9 cellular contexts compared by ENCODE assay signal in the genomic region with DNA sequence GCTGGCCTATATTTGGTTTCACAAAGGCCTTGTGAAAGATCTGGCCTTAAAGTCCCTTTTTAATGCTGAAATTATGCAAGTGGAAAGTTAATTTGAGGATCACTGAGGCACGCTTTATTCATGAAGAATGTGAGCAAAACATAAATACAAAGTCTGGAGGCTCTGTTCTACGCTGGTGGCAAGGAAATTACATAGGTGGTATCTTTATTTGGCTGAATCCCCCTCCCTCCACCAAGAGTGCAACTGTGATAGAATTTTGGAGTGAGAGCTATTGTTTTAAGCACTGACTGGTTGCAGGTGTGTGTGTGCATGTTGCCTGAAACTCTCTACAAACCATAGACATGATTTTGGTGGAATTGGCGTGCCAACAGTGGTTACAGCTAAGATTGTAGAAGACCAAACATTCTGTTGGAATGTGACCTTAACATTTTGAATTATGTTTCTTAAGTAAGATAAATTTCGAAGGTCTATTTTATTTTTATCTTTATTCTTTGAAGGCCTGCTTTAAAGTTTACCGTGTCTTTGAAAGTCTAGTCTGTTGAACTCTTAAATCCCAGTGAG.
DNase-seq lines count a peak whose midpoint lies in the region; ATAC-seq and TF ChIP-seq lines count a peak whose summit lies in the region.
"Had no signal": no experiment of that assay in that cellular context is flagged by ENCODE, and none has a peak within 500 bp of the region (broad histone marks: within the 10 kb centered on the region; RNA-seq: fewer than 3 reads in every experiment).

No MANE protein-coding gene starts in this region.

- no peaks in the 10 kb centered on the region for H3K36me3 ChIP-seq in HUES48 (ENCODE audit: control insufficient read depth, insufficient read depth, low read length)
- H3K36me3 ChIP-seq in iPS-15b (ENCODE audit: control insufficient read depth, insufficient read depth, low read length) = no peaks in the 10 kb centered on the region
- H3K36me3 ChIP-seq in spleen = peaks cover 0 to 11% (median 0%) of the 10 kb centered on the region in 6 donors

- no peaks in the 10 kb centered on the region for H3K9me3 Mint-ChIP-seq in activated CD4-positive, alpha-beta memory T cell treated with anti-CD3 and anti-CD28 coated beads for 36 hours

- peak overlapping the region; percentile 96 for H3K27ac Mint-ChIP-seq in activated CD4-positive, alpha-beta memory T cell treated with anti-CD3 and anti-CD28 coated beads for 36 hours

- peaks cover 85% of the 10 kb centered on the region for H3K4me1 Mint-ChIP-seq in activated CD4-positive, alpha-beta memory T cell treated with anti-CD3 and anti-CD28 coated beads for 36 hours (ENCODE audit: low read depth)

- H3K4me3 ChIP-seq in HUES48 (ENCODE audit: low read depth, low read length) = 0 out of 2 replicates have a peak overlapping the region, but pooled peaks have one; percentile 16
- H3K4me3 ChIP-seq in iPS-15b (ENCODE audit: low read depth, low read length) = peak overlapping the region; percentile 13
- peak overlapping the region in 1 of 8 donors; percentile 45 for H3K4me3 ChIP-seq in spleen
- H3K4me3 ChIP-seq: dorsolateral prefrontal cortex had no signal

- no peaks in the 10 kb centered on the region for H3K27me3 ChIP-seq in HUES48 (ENCODE audit: control insufficient read depth, insufficient read depth, low read length)
- no peaks in the 10 kb centered on the region for H3K27me3 ChIP-seq in iPS-15b (ENCODE audit: control insufficient read depth, insufficient read depth, low read length)
- no peaks in the 10 kb centered on the region for H3K27me3 ChIP-seq in spleen (replicated peaks in 1 of 7)
- H3K27me3 ChIP-seq: dorsolateral prefrontal cortex had no signal

- peak overlapping the region; percentile 76 for H3K4me3 Mint-ChIP-seq in activated CD4-positive, alpha-beta memory T cell treated with anti-CD3 and anti-CD28 coated beads for 36 hours

- TF ChIP-seq CTCF in spleen (IDR thresholded peaks at IDR 0.05 in 8 of 11, conservative IDR thresholded peaks at IDR 0.05 in 3 of 11) = no peak

- no peak for ATAC-seq in GM18511 (IDR thresholded peaks at IDR 0.05; ENCODE audit: unreplicated experiment)

- TF ChIP-seq POLR2A in spleen (IDR thresholded peaks at IDR 0.05) = no peak

- CTCF ChIA-PET in activated CD4-positive, alpha-beta memory T cell treated with anti-CD3 and anti-CD28 coated beads for 36 hours (lab: Charles Lee) = interaction anchor here (0.7 to 6.2 kb wide), 4 partner anchors 12 to 127 kb away, joined by 3 to 37 read pairs (median 5); no protein-coding TSS in a partner anchor

- H3K36me3 Mint-ChIP-seq in activated CD4-positive, alpha-beta memory T cell treated with anti-CD3 and anti-CD28 coated beads for 36 hours = peaks cover 3% of the 10 kb centered on the region

- intact Hi-C loops in activated CD4-positive, alpha-beta memory T cell treated with anti-CD3 and anti-CD28 coated beads for 36 hours (cut with micrococcal nuclease) = loop anchor here (5.0 to 10.0 kb wide), 8 partner anchors 48 to 1047 kb away; a partner anchor contains a TSS
- intact Hi-C loops in spleen (cut with DNase I; ENCODE audit: low total_unique reads) = no loop called here

- peak overlapping the region; percentile 77 for H3K27ac ChIP-seq in HUES48 (ENCODE audit: low read depth, low read length)
- peak overlapping the region; percentile 69 to 93 (median 86) for H3K27ac ChIP-seq in spleen

- POLR2A ChIA-PET in activated CD4-positive, alpha-beta memory T cell treated with anti-CD3 and anti-CD28 coated beads for 36 hours (lab: Charles Lee) = interaction anchor here (1.0 to 9.1 kb wide), 4 partner anchors 11 to 33 kb away, joined by 3 to 113 read pairs (median 5); no protein-coding TSS in a partner anchor

- peaks cover 43% of the 10 kb centered on the region for H3K4me1 ChIP-seq in HUES48 (ENCODE audit: control insufficient read depth, insufficient read depth, low read length)
- peaks cover 53% of the 10 kb centered on the region for H3K4me1 ChIP-seq in iPS-15b (ENCODE audit: control insufficient read depth, insufficient read depth, low read length)
- peaks cover 72 to 100% (median 99%) of the 10 kb centered on the region in 6 donors for H3K4me1 ChIP-seq in spleen

- WGBS in spleen, 5 donors = 45 to 50% (median 48%) methylated on average over 5 of the region's 5 CpGs

- H3K27me3 Mint-ChIP-seq in activated CD4-positive, alpha-beta memory T cell treated with anti-CD3 and anti-CD28 coated beads for 36 hours = no peaks in the 10 kb centered on the region

- H3K9ac ChIP-seq in HUES48 (ENCODE audit: low read depth, low read length) (peak overlapping the region; percentile 6; the same call in 1 of the 2 replicates), iPS-15b (ENCODE audit: low read depth, low read length) (no peak overlapping the region)

- H3K9me3 ChIP-seq in HUES48 (ENCODE audit: control insufficient read depth, insufficient read depth, low read length) (no peaks in the 10 kb centered on the region), iPS-15b (ENCODE audit: control insufficient read depth, insufficient read depth, low read length) (no peaks in the 10 kb centered on the region), spleen (no peaks in the 10 kb centered on the region)

- no peak for DNase-seq in activated CD4-positive, alpha-beta memory T cell treated with anti-CD3 and anti-CD28 coated beads for 36 hours
- DNase-seq in spleen (no peak), NCI-H146 treated with DMSO at 0.1 percent for 48 hours (lab: John Stamatoyannopoulos, UW; ENCODE audit: unreplicated experiment) (no peak)
- no peak for DNase-seq in stimulated activated CD4-positive, alpha-beta T cell treated with anti-CD3 and anti-CD28 coated beads, Interleukin-4, amount 100 ng/mL, for 1 hour
- DNase-seq: NCI-H2107 had no signal
